Comparison of ENCODE assay signal across 27 cellular contexts in genomic region chr7:46288010-46288409, GRCh38.
"Had no signal": no experiment of that assay in that cellular context is flagged by ENCODE, and none has a peak within 500 bp of the region (broad histone marks: within the 10 kb centered on the region; RNA-seq: fewer than 3 reads in every experiment).

No MANE protein-coding gene starts in this region.

- H3K27me3 Mint-ChIP-seq: progenitor cell of endocrine pancreas; stimulated activated naive CD8-positive, alpha-beta T cell treated with anti-CD3 and anti-CD28 coated beads, Interleukin-15, Interleukin-2, amounts not matched to agents 100 ng/mL and 50 ng/mL, for 24 hours; type B pancreatic cell had no signal

- DNase-seq: hippocampal formation; immature natural killer cell; kidney; left colon; left lung; lower lobe of right lung; mammary epithelial cell; mesenchymal stem cell; naive B cell; natural killer cell; nephron progenitor cell; ovary; retina; right cardiac atrium; sigmoid colon; small intestine; spleen; stimulated activated CD4-positive, alpha-beta T cell treated with anti-CD3 and anti-CD28 coated beads, Interleukin-4, amount 100 ng/mL, for 24 hours; stimulated activated naive CD4-positive, alpha-beta T cell; tibial artery had no signal

- H3K27ac ChIP-seq: left lung, lower lobe of right lung, ovary, sigmoid colon, spleen, suprapubic skin, thoracic aorta, vagina had no signal

- H3K36me3 ChIP-seq: left lung, lower lobe of right lung, ovary, sigmoid colon, spleen, suprapubic skin, thoracic aorta, tibial artery, vagina had no signal

- H3K4me3 Mint-ChIP-seq: immature natural killer cell; naive B cell; natural killer cell; nephron progenitor cell; stimulated activated effector memory CD8-positive, alpha-beta T cell treated with anti-CD3 and anti-CD28 coated beads, Interleukin-12 subunit alpha, Interleukin-12 subunit beta, amount 100 ng/mL, for 72 hours; stimulated activated naive CD8-positive, alpha-beta T cell treated with anti-CD3 and anti-CD28 coated beads, Interleukin-15, Interleukin-2, amounts not matched to agents 100 ng/mL and 50 ng/mL, for 24 hours; type B pancreatic cell had no signal

- H3K4me1 Mint-ChIP-seq: immature natural killer cell; naive B cell; natural killer cell; stimulated activated effector memory CD8-positive, alpha-beta T cell treated with anti-CD3 and anti-CD28 coated beads, Interleukin-12 subunit alpha, Interleukin-12 subunit beta, amount 100 ng/mL, for 72 hours had no signal

- H3K36me3 Mint-ChIP-seq: immature natural killer cell; naive B cell; natural killer cell; stimulated activated effector memory CD8-positive, alpha-beta T cell treated with anti-CD3 and anti-CD28 coated beads, Interleukin-12 subunit alpha, Interleukin-12 subunit beta, amount 100 ng/mL, for 72 hours; type B pancreatic cell had no signal

- H3K4me3 ChIP-seq: left lung, lower lobe of right lung, ovary, sigmoid colon, spleen, suprapubic skin, thoracic aorta, tibial artery, vagina had no signal

- H3K4me1 ChIP-seq: left lung, lower lobe of right lung, sigmoid colon, spleen had no signal

- ATAC-seq: left colon; left lung; lower lobe of right lung; natural killer cell; right cardiac atrium; stimulated activated effector memory CD8-positive, alpha-beta T cell treated with anti-CD3 and anti-CD28 coated beads, Interleukin-12 subunit alpha, Interleukin-12 subunit beta, amount 100 ng/mL, for 72 hours had no signal

- H3K27me3 ChIP-seq: left lung, ovary, sigmoid colon, spleen, suprapubic skin, tibial artery, vagina had no signal

- H3K27ac Mint-ChIP-seq: immature natural killer cell; naive B cell; natural killer cell; nephron progenitor cell; stimulated activated effector memory CD8-positive, alpha-beta T cell treated with anti-CD3 and anti-CD28 coated beads, Interleukin-12 subunit alpha, Interleukin-12 subunit beta, amount 100 ng/mL, for 72 hours; stimulated activated naive CD8-positive, alpha-beta T cell treated with anti-CD3 and anti-CD28 coated beads, Interleukin-15, Interleukin-2, amounts not matched to agents 100 ng/mL and 50 ng/mL, for 24 hours; type B pancreatic cell had no signal

- H3K9me3 Mint-ChIP-seq: nephron progenitor cell; stimulated activated effector memory CD8-positive, alpha-beta T cell treated with anti-CD3 and anti-CD28 coated beads, Interleukin-12 subunit alpha, Interleukin-12 subunit beta, amount 100 ng/mL, for 72 hours; stimulated activated naive CD8-positive, alpha-beta T cell treated with anti-CD3 and anti-CD28 coated beads, Interleukin-15, Interleukin-2, amounts not matched to agents 100 ng/mL and 50 ng/mL, for 24 hours had no signal

- H3K9me3 ChIP-seq: left lung, lower lobe of right lung, ovary, sigmoid colon, spleen, suprapubic skin, thoracic aorta, tibial artery, vagina had no signal
